19 cellular contexts compared by ENCODE assay signal in genomic region chr6:127941228-127941627, GRCh38. TPM values are rescaled to one million over a fixed set of nuclear protein-coding genes. Genes with fewer than 3 reads are reported as not detected.
DNase-seq lines count a peak whose midpoint lies in the region; ATAC-seq and TF ChIP-seq lines count a peak whose summit lies in the region.
"Had no signal": no experiment of that assay in that cellular context is flagged by ENCODE, and none has a peak within 500 bp of the region (broad histone marks: within the 10 kb centered on the region; RNA-seq: fewer than 3 reads in every experiment).

No MANE protein-coding gene starts in this region.

- H3K27ac ChIP-seq in mesendoderm (ENCODE audit: low read depth, low read length) (no peak overlapping the region), neural progenitor cell (no peak overlapping the region), SJCRH30 (no peak overlapping the region)
- H3K27ac ChIP-seq: GM23248 had no signal

- peak overlapping the region; percentile 22 for H3K18ac ChIP-seq in mesendoderm (ENCODE audit: low read length)

- H3K4me1 ChIP-seq in mesendoderm (ENCODE audit: control insufficient read depth, low read depth, low read length) (no peaks in the 10 kb centered on the region), neural progenitor cell (no peaks in the 10 kb centered on the region), SJCRH30 (peaks cover 10% of the 10 kb centered on the region)

- no peaks in the 10 kb centered on the region for H3K79me2 ChIP-seq in mesendoderm (ENCODE audit: control insufficient read depth, insufficient read depth, low read length)
- H3K79me2 ChIP-seq in neural progenitor cell (ENCODE audit: low read depth), result no peaks in the 10 kb centered on the region

- H3K36me3 Mint-ChIP-seq in T-helper 17 cell (ENCODE audit: low read depth), result no peaks in the 10 kb centered on the region
- H3K36me3 Mint-ChIP-seq in neural progenitor cell, result no peaks in the 10 kb centered on the region
- H3K36me3 Mint-ChIP-seq: CD4-positive, alpha-beta memory T cell had no signal

- H3K27ac Mint-ChIP-seq in T-helper 17 cell (no peak overlapping the region), neural progenitor cell (peak overlapping the region; percentile 16)
- H3K27ac Mint-ChIP-seq: H9 had no signal

- H2AK5ac ChIP-seq in mesendoderm (ENCODE audit: low read length), result no peak overlapping the region

- H3K4me1 Mint-ChIP-seq in T-helper 17 cell, result peaks cover 21% of the 10 kb centered on the region
- peaks cover 7% of the 10 kb centered on the region for H3K4me1 Mint-ChIP-seq in neural progenitor cell

- no peak overlapping the region for H3K9ac ChIP-seq in mesendoderm (ENCODE audit: low read length)
- no peak overlapping the region for H3K9ac ChIP-seq in neural progenitor cell
- H3K9ac ChIP-seq: GM23248 had no signal

- H3K36me3 ChIP-seq in mesendoderm (ENCODE audit: control insufficient read depth, insufficient read depth, low read length) (no peaks in the 10 kb centered on the region), neural progenitor cell (no peaks in the 10 kb centered on the region), SJCRH30 (no peaks in the 10 kb centered on the region)

- H3F3A ChIP-seq in neural progenitor cell (ENCODE audit: low read depth), result no peaks in the 10 kb centered on the region

- TF ChIP-seq CTCF in neural progenitor cell (IDR thresholded peaks at IDR 0.05), result no peak

- H4K5ac ChIP-seq in mesendoderm (ENCODE audit: low read length), result no peak overlapping the region

- no peak overlapping the region for H4K8ac ChIP-seq in mesendoderm (ENCODE audit: low read depth, low read length)

- H3K4me3 ChIP-seq in mesendoderm (ENCODE audit: low read length) (no peak overlapping the region), neural progenitor cell (no peak overlapping the region), SJCRH30 (no peak overlapping the region)
- H3K4me3 ChIP-seq: GM23248 had no signal

- H3K4me2 ChIP-seq in mesendoderm (ENCODE audit: low read length) (no peak overlapping the region), neural progenitor cell (no peak overlapping the region)

- no peak overlapping the region for H2BK120ac ChIP-seq in mesendoderm (ENCODE audit: low read depth, low read length)

- no peak for ATAC-seq in T-helper 17 cell
- ATAC-seq: HCT116 had no signal

- H3K9me3 ChIP-seq in T-helper 17 cell (ENCODE audit: control insufficient read depth, low read length, poor library complexity, severe bottlenecking), result no peaks in the 10 kb centered on the region
- H3K9me3 ChIP-seq in neural progenitor cell (ENCODE audit: low read depth), result no peaks in the 10 kb centered on the region
- no peaks in the 10 kb centered on the region for H3K9me3 ChIP-seq in SJCRH30 (replicated peaks)

- H3K4me3 Mint-ChIP-seq in T-helper 17 cell (peak overlapping the region; percentile 15), neural progenitor cell (no peak overlapping the region)
- H3K4me3 Mint-ChIP-seq: CD4-positive, alpha-beta memory T cell; H9 had no signal

- H3K27me3 Mint-ChIP-seq in T-helper 17 cell (no peaks in the 10 kb centered on the region), neural progenitor cell (ENCODE audit: insufficient read depth, low read depth) (no peaks in the 10 kb centered on the region)
- H3K27me3 Mint-ChIP-seq: CD4-positive, alpha-beta memory T cell had no signal

- no peak overlapping the region for H2BK5ac ChIP-seq in mesendoderm (ENCODE audit: low read length)

- WGBS in mesendoderm (ENCODE audit: extremely low coverage, insufficient coverage, low lambda C conversion rate), result no CpG with 5 or more reads among the region's 5 CpGs

- no peak overlapping the region for H3K23ac ChIP-seq in mesendoderm (ENCODE audit: low read length)

- no peak overlapping the region for H3K56ac ChIP-seq in mesendoderm (ENCODE audit: low read length)

- no peak overlapping the region for H2AFZ ChIP-seq in neural progenitor cell (replicated peaks)
- H2AFZ ChIP-seq: GM23248 had no signal

- H3K4ac ChIP-seq in mesendoderm (ENCODE audit: low read depth, low read length), result no peak overlapping the region

- H2BK15ac ChIP-seq in mesendoderm (replicated peaks; ENCODE audit: low read depth), result no peak overlapping the region

- H3K27me3 ChIP-seq in mesendoderm (ENCODE audit: insufficient read depth, low read length, poor library complexity), result no peaks in the 10 kb centered on the region
- H3K27me3 ChIP-seq in neural progenitor cell, result no peaks in the 10 kb centered on the region
- H3K27me3 ChIP-seq in SJCRH30, result no peaks in the 10 kb centered on the region

- no peaks in the 10 kb centered on the region for H3K9me3 Mint-ChIP-seq in neural progenitor cell
- H3K9me3 Mint-ChIP-seq: H9 had no signal

- no peaks in the 10 kb centered on the region for H3K79me1 ChIP-seq in mesendoderm (ENCODE audit: low read length)

- DNase-seq in T-helper 17 cell (no peak), mesendoderm (no peak), neural progenitor cell (ENCODE audit: low spot score) (no peak), A172 (ENCODE audit: low spot score) (no peak), NOMO-1 treated with dmso at 0.1 percent for 144 hours (lab: John Stamatoyannopoulos, UW; ENCODE audit: unreplicated experiment) (no peak), SJCRH30 (no peak)
- DNase-seq: 8988T; C1 segment of cervical spinal cord; Calu3; CD4-positive, alpha-beta memory T cell; COR-L47; DMS153; DND-41; GM23248; H9 had no signal

- no peaks in the 10 kb centered on the region for H4K20me1 ChIP-seq in neural progenitor cell (ENCODE audit: low read depth)

RNA-seq across cellular contexts. Expression of gene THEMIS, which starts 40.4 kb away (rescaled TPM):
- total RNA-seq in T-helper 17 cell (10 to 100 TPM; 53.9 to 64.7 TPM), neural progenitor cell (ENCODE audit: low replicate concordance) (not detected in 2 replicates)
- polyA plus RNA-seq in mesendoderm (2013, experiment 1 of 2), result 0.01 TPM
- not detected for polyA plus RNA-seq in mesendoderm (2013, experiment 2 of 2)
- total RNA-seq in A172 (2014; rRNA removed; shearing (Covaris generic)), result 0.05 TPM in 1 of 2 replicates, not detected in the other
- 0.02 TPM in 1 of 2 replicates, not detected in the other for total RNA-seq in SJCRH30 (2014; rRNA removed; shearing (Covaris generic))
- total RNA-seq: A673, Calu3, H4, H9 had no signal
- polyA plus RNA-seq: BJ had no signal

Comparison
In these comparisons a context has a peak if more than half of its experiments do, and no peak if none do; other contexts are left out.
1. RNA of gene THEMIS, which starts 40.4 kb away (total RNA-seq): 53.9 to 64.7 TPM in T-helper 17 cell; 0.02 TPM in SJCRH30, not detected in neural progenitor cell and 0.05 TPM in A172; every median in the first group is over 10 times any median in the second.